Comparison of ENCODE assay signal across 8 cellular contexts in genomic region chr1:80656011-80656627, GRCh38.
A peak's percentile ranks its signal among the peaks of the same experiment; 100 is the strongest.
DNase-seq lines count a peak whose midpoint lies in the region; ATAC-seq and TF ChIP-seq lines count a peak whose summit lies in the region.

No MANE protein-coding gene starts in this region.

- H3K4me3 ChIP-seq in GM06990 (replicated peaks; ENCODE audit: low read depth, low read length) (no peak overlapping the region), MG63 (no peak overlapping the region), epithelial cell of proximal tubule (ENCODE audit: low read depth, low read length) (no peak overlapping the region), transverse colon (no peak overlapping the region)

- TF ChIP-seq CTCF in GM06990 (IDR thresholded peaks at IDR 0.05; ENCODE audit: insufficient read depth, low read length, poor library complexity, severe bottlenecking) (peak; percentile 25), epithelial cell of proximal tubule (conservative IDR thresholded peaks at IDR 0.05; ENCODE audit: low read depth, low read length) (peak; percentile 76), transverse colon (IDR thresholded peaks at IDR 0.05) (peak in 2 of 5 experiments; percentile 7 to 27)

- TF ChIP-seq EP300 in transverse colon (IDR thresholded peaks at IDR 0.05; ENCODE audit: low read depth): no peak

- H3K27ac ChIP-seq in transverse colon (no peak overlapping the region), substantia nigra (ENCODE audit: low read depth, low read length, poor library complexity, severe bottlenecking) (no peak overlapping the region)

- ATAC-seq in GM21717 (IDR thresholded peaks at IDR 0.05; ENCODE audit: unreplicated experiment) (peak; percentile 75), Right ventricle myocardium superior (ENCODE audit: poor library complexity) (no peak)

- DNase-seq in GM06990 (ENCODE audit: extremely low read depth, insufficient read length) (no peak), MG63 (peak; percentile 1), epithelial cell of proximal tubule (ENCODE audit: low read depth) (peak; percentile 56), Right ventricle myocardium superior (no peak), cardiac septum (ENCODE audit: low spot score) (no peak), transverse colon (no peak), substantia nigra (lab: John Stamatoyannopoulos, UW) (no peak)

- no peaks in the 10 kb centered on the region for H3K9me3 ChIP-seq in MG63
- H3K9me3 ChIP-seq in transverse colon: no peaks in the 10 kb centered on the region

- H3K36me3 ChIP-seq in GM06990 (ENCODE audit: control insufficient read depth, insufficient read depth, low read length) (no peaks in the 10 kb centered on the region), MG63 (no peaks in the 10 kb centered on the region), transverse colon (no peaks in the 10 kb centered on the region)

- H3K4me1 ChIP-seq in transverse colon: no peaks in the 10 kb centered on the region

- in situ Hi-C loops in transverse colon (cut with MboI; ENCODE audit: low pct_ligation_motif_present in 1 of 4, low pct_unique_long_range_greater_than_20kb in 1 of 4, low sequenced_read_pairs in 3 of 4): no loop called here

- H3K27me3 ChIP-seq in GM06990 (replicated peaks; ENCODE audit: control insufficient read depth, insufficient read depth, low read length) (no peaks in the 10 kb centered on the region), MG63 (no peaks in the 10 kb centered on the region), transverse colon (no peaks in the 10 kb centered on the region)

- TF ChIP-seq POLR2A in transverse colon (IDR thresholded peaks at IDR 0.05): no peak

- intact Hi-C loops in Right ventricle myocardium superior (cut with DNase I): no loop called here
- intact Hi-C loops in cardiac septum (cut with DNase I): no loop called here
- intact Hi-C loops in transverse colon (cut with DNase I; ENCODE audit: low total_unique reads): no loop called here

- WGBS in transverse colon (ENCODE audit: low coverage in 1 of 2), 2 donors: 58 to 82% methylated on average over 1 to 2 of the region's 2 CpGs

Comparison
In these comparisons a context has a peak if more than half of its experiments do, and no peak if none do; other contexts are left out.
1. DNase-seq: peak in MG63 (single experiment) and epithelial cell of proximal tubule (single experiment); none in GM06990 (single experiment), Right ventricle myocardium superior (single experiment), cardiac septum (single experiment), transverse colon (single experiment) and substantia nigra (0 of 49).